ENCODE assay signal across 9 cellular contexts in the genomic region with DNA sequence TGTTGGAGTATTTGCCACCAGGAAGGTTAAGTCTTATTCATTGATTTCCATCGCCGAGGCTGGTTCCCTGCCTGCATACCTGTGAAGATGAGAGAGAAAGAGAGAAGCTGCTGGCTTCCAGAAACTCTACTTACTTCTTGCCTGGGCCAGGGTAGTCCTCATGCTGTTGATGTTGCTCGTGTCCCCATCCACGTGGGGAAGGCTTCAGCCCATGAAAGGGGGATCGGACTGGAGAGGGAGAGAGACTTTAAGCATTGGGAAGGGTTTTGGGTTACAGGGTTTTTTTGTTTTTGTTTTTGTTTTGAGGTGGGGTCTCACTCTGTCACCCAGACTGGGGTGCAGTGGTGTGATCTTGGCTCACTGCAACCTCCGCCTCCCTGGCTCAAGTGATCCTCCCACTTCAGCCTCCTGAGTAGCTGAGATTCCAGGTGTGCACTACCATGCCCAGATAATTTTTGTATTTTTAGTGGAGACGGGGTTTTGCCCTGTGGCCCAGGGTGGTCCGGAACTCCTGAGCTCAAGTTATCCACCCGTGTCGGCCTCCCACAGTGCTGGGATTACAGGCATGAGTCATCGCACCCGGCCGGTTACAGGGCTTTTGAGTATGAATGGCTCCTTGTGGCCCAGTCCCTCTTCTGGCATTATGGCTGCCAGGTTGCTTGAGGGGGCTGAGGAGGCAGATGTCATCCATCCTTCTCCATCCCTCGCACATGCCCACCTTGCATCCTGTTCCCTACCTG. TPM values are rescaled to one million over a fixed set of nuclear protein-coding genes. Genes with fewer than 3 reads are reported as not detected.
A peak's percentile ranks its signal among the peaks of the same experiment; 100 is the strongest.
DNase-seq lines count a peak whose midpoint lies in the region; FAIRE-seq and TF ChIP-seq lines count a peak whose summit lies in the region.
"Had no signal": no experiment of that assay in that cellular context is flagged by ENCODE, and none has a peak within 500 bp of the region (broad histone marks: within the 10 kb centered on the region; RNA-seq: fewer than 3 reads in every experiment).

No MANE protein-coding gene starts in this region.

- H3K27me3 ChIP-seq in mesenchymal stem cell (ENCODE audit: control insufficient read depth in 1 of 2, insufficient read depth in 1 of 2, low read length in 2 of 2), result no peaks in the 10 kb centered on the region

- peak overlapping the region; percentile 100 for H3K27ac ChIP-seq in mesenchymal stem cell (ENCODE audit: low read length, poor library complexity, severe bottlenecking)
- H3K27ac ChIP-seq in urinary bladder (ENCODE audit: low read depth), result peak overlapping the region; percentile 73

- no peak overlapping the region for H2AFZ ChIP-seq in mesenchymal stem cell (ENCODE audit: low read depth, low read length)

- peak overlapping the region; percentile 49 to 53 for H3K14ac ChIP-seq in mesenchymal stem cell (ENCODE audit: low read length in 2 of 2)

- no peak overlapping the region for H3K4me3 ChIP-seq in cardiac fibroblast (replicated peaks in 1 of 2; ENCODE audit: low read depth in 2 of 2, low read length in 2 of 2)
- peak overlapping the region in 1 of 2 experiments; percentile 34 for H3K4me3 ChIP-seq in mesenchymal stem cell (ENCODE audit: insufficient read depth in 1 of 2, low read depth in 1 of 2, low read length in 2 of 2)
- no peak overlapping the region for H3K4me3 ChIP-seq in urinary bladder (ENCODE audit: low read depth, low read length)

- peaks cover 13 to 52% of the 10 kb centered on the region in 2 experiments for H3K36me3 ChIP-seq in mesenchymal stem cell (ENCODE audit: control insufficient read depth in 1 of 2, insufficient read depth in 2 of 2, low read depth in 1 of 2, low read length in 2 of 2)
- no peaks in the 10 kb centered on the region for H3K36me3 ChIP-seq in urinary bladder (ENCODE audit: insufficient read depth)

- no peak for FAIRE-seq in frontal cortex (lab: Jason Lieb, UNC)

- 52% methylated on average over 12 of the region's 14 CpGs for WGBS in mesenchymal stem cell
- WGBS in urinary bladder, result 71% methylated on average over 14 of the region's 14 CpGs

- H3K9ac ChIP-seq in mesenchymal stem cell (ENCODE audit: low read length), result peak overlapping the region; percentile 78

- H3K4ac ChIP-seq in mesenchymal stem cell (ENCODE audit: low read depth in 1 of 2, low read length in 2 of 2), result peak overlapping the region; percentile 54

- TF ChIP-seq CTCF in cardiac fibroblast (IDR thresholded peaks at IDR 0.05; ENCODE audit: low read depth, low read length), result no peak

- H3K4me2 ChIP-seq in mesenchymal stem cell (ENCODE audit: low read length, poor library complexity, severe bottlenecking), result no peak overlapping the region

- H2BK120ac ChIP-seq in mesenchymal stem cell (ENCODE audit: low read depth, low read length), result peak overlapping the region; percentile 73

- peak overlapping the region; percentile 87 for H4K91ac ChIP-seq in mesenchymal stem cell (ENCODE audit: low read length)

- peak; percentile 64 for DNase-seq in LHCN-M2 (ENCODE audit: low read depth)
- DNase-seq in cardiac fibroblast (ENCODE audit: low read depth in 2 of 2), result peak; percentile 39 to 67
- peak; percentile 66 for DNase-seq in mesenchymal stem cell
- no peak for DNase-seq in activated CD4-positive, alpha-beta T cell treated with anti-CD3 and anti-CD28 coated beads, Interleukin-2, amount 50 U/mL, for 48 hours
- DNase-seq in frontal cortex (ENCODE audit: low spot score in 2 of 2), result no peak
- DNase-seq in DMS153 treated with DMSO at 0.1 percent for 48 hours (lab: John Stamatoyannopoulos, UW; ENCODE audit: unreplicated experiment), result no peak
- DNase-seq: glutamatergic neuron; stimulated activated CD4-positive, alpha-beta T cell treated with anti-CD3 and anti-CD28 coated beads, Interleukin-15, amount 100 ng/mL, for 24 hours had no signal

- H2BK5ac ChIP-seq in mesenchymal stem cell (ENCODE audit: low read depth, low read length, poor library complexity, severe bottlenecking), result peak overlapping the region; percentile 99

- no peak overlapping the region for H2BK15ac ChIP-seq in mesenchymal stem cell (ENCODE audit: low read depth, poor library complexity, severe bottlenecking)

- peaks cover 11% of the 10 kb centered on the region for H3K79me1 ChIP-seq in mesenchymal stem cell (replicated peaks; ENCODE audit: low read length, poor library complexity, severe bottlenecking)

- peak overlapping the region; percentile 73 for H4K8ac ChIP-seq in mesenchymal stem cell (ENCODE audit: low read length)

- peak overlapping the region; percentile 40 to 79 for H3K18ac ChIP-seq in mesenchymal stem cell (ENCODE audit: low read depth in 1 of 2, low read length in 2 of 2)

- H2AK5ac ChIP-seq in mesenchymal stem cell (ENCODE audit: low read length, severe bottlenecking), result peak overlapping the region; percentile 100

- H3K4me1 ChIP-seq in mesenchymal stem cell (ENCODE audit: control insufficient read depth, insufficient read depth, low read depth, low read length) (peaks cover 36% of the 10 kb centered on the region), urinary bladder (ENCODE audit: insufficient read depth) (no peaks in the 10 kb centered on the region)

- H3K9me3 ChIP-seq in mesenchymal stem cell (ENCODE audit: control insufficient read depth, low read length), result no peaks in the 10 kb centered on the region

- H2BK12ac ChIP-seq in mesenchymal stem cell (ENCODE audit: low read length in 2 of 2), result peak overlapping the region; percentile 6 to 96

- no peak overlapping the region for H3K23ac ChIP-seq in mesenchymal stem cell (ENCODE audit: low read length in 2 of 2)

RNA-seq across cellular contexts. Expression of gene ITGB3, which starts 26.6 kb away (rescaled TPM):
- 3.8 and 4.5 TPM in 2 replicates for total RNA-seq in LHCN-M2 (2014; rRNA removed)
- 2.8 TPM for polyA plus RNA-seq in LHCN-M2 (2012)
- 11.3 TPM for polyA plus RNA-seq in mesenchymal stem cell (2013, experiment 1 of 2)
- 11.3 TPM for polyA plus RNA-seq in mesenchymal stem cell (2013, experiment 2 of 2)
- 20.2 TPM for total RNA-seq in urinary bladder
- 19.2 TPM for polyA plus RNA-seq in urinary bladder
- 1.2 TPM for total RNA-seq in frontal cortex

RNA-seq across cellular contexts. Expression of gene EFCAB13, which starts 43.5 kb away (rescaled TPM):
- total RNA-seq in LHCN-M2 (2014; rRNA removed) (2.9 and 4.3 TPM in 2 replicates), urinary bladder (25.0 TPM), frontal cortex (14.3 TPM)
- polyA plus RNA-seq in LHCN-M2 (2012), result 0.94 TPM
- 1.2 TPM for polyA plus RNA-seq in mesenchymal stem cell (2013, experiment 1 of 2)
- polyA plus RNA-seq in mesenchymal stem cell (2013, experiment 2 of 2), result 1.2 TPM
- polyA plus RNA-seq in urinary bladder, result 1.4 TPM

Comparison
In these comparisons a context has a peak if more than half of its experiments do, and no peak if none do; other contexts are left out.
1. DNase-seq: peak in LHCN-M2 (single experiment), cardiac fibroblast (2 of 2) and mesenchymal stem cell (single experiment); none in activated CD4-positive, alpha-beta T cell treated with anti-CD3 and anti-CD28 coated beads, Interleukin-2, amount 50 U/mL, for 48 hours (0 of 2), frontal cortex (0 of 2) and DMS153 treated with DMSO at 0.1 percent for 48 hours (single experiment).